Comparison of ENCODE assay signal across 21 cellular contexts in genomic region chr17:81279278-81280073, GRCh38. TPM values are rescaled to one million over a fixed set of nuclear protein-coding genes. Genes with fewer than 3 reads are reported as not detected.
DNase-seq lines count a peak whose midpoint lies in the region; ATAC-seq and TF ChIP-seq lines count a peak whose summit lies in the region.
"Had no signal": no experiment of that assay in that cellular context is flagged by ENCODE, and none has a peak within 500 bp of the region (broad histone marks: within the 10 kb centered on the region; RNA-seq: fewer than 3 reads in every experiment).

No MANE protein-coding gene starts in this region.

- 96% methylated on average over 41 of the region's 41 CpGs for WGBS in right cardiac atrium
- WGBS in endodermal cell (ENCODE audit: insufficient coverage in 1 of 2, insufficient read length in 1 of 2), 2 experiments, result 92 to 94% methylated on average over 36 to 41 of the region's 41 CpGs

- no peaks in the 10 kb centered on the region for H3K4me1 Mint-ChIP-seq in endodermal cell

- H3K27ac ChIP-seq in right cardiac atrium (ENCODE audit: low read length) (no peak overlapping the region), right atrium auricular region (no peak overlapping the region), endodermal cell (ENCODE audit: low read depth, low read length) (peak overlapping the region; percentile 24), stomach smooth muscle (ENCODE audit: low read length) (peak overlapping the region; percentile 88)

- H3K27me3 Mint-ChIP-seq in endodermal cell (ENCODE audit: insufficient read depth), result no peaks in the 10 kb centered on the region
- H3K27me3 Mint-ChIP-seq: IgD-negative memory B cell had no signal

- TF ChIP-seq CTCF in right atrium auricular region (IDR thresholded peaks at IDR 0.05), result no peak
- no peak for TF ChIP-seq CTCF in endodermal cell (conservative IDR thresholded peaks at IDR 0.05)

- peaks cover 43% of the 10 kb centered on the region for H3K36me3 Mint-ChIP-seq in endodermal cell (ENCODE audit: low read depth)

- ATAC-seq in right cardiac atrium, result no peak
- ATAC-seq: CD8-positive, alpha-beta T cell; HCT116 had no signal

- H3K9ac ChIP-seq in endodermal cell (ENCODE audit: extremely low read depth, low read length, poor library complexity, severe bottlenecking) (no peak overlapping the region), stomach smooth muscle (ENCODE audit: low read length in 2 of 2) (peak overlapping the region in 1 of 2 donors; percentile 36)

- no peaks in the 10 kb centered on the region for H3K9me3 ChIP-seq in right cardiac atrium (ENCODE audit: control insufficient read depth, low read length)
- no peaks in the 10 kb centered on the region for H3K9me3 ChIP-seq in right atrium auricular region
- H3K9me3 ChIP-seq in endodermal cell (ENCODE audit: control insufficient read depth, low read length), result no peaks in the 10 kb centered on the region
- no peaks in the 10 kb centered on the region for H3K9me3 ChIP-seq in stomach smooth muscle (ENCODE audit: control insufficient read depth in 2 of 2, low read length in 2 of 2)

- H3K4me1 ChIP-seq in right cardiac atrium (ENCODE audit: control insufficient read depth, insufficient read depth, low read length) (peaks cover 4% of the 10 kb centered on the region), right atrium auricular region (peaks cover 0 to 23% of the 10 kb centered on the region in 2 donors), endodermal cell (ENCODE audit: control insufficient read depth, insufficient read depth, low read length) (no peaks in the 10 kb centered on the region), stomach smooth muscle (ENCODE audit: control insufficient read depth, insufficient read depth, low read length) (peaks cover 44% of the 10 kb centered on the region)

- H3K27ac Mint-ChIP-seq in endodermal cell, result no peak overlapping the region
- H3K27ac Mint-ChIP-seq: CD8-positive, alpha-beta T cell; IgD-negative memory B cell had no signal

- no peaks in the 10 kb centered on the region for H3K9me3 Mint-ChIP-seq in endodermal cell
- H3K9me3 Mint-ChIP-seq: CD8-positive, alpha-beta T cell; IgD-negative memory B cell had no signal

- no peak overlapping the region for H3K4me3 Mint-ChIP-seq in endodermal cell
- H3K4me3 Mint-ChIP-seq: CD8-positive, alpha-beta T cell; IgD-negative memory B cell had no signal

- H3K36me3 ChIP-seq in right atrium auricular region (peaks cover 36% of the 10 kb centered on the region), endodermal cell (ENCODE audit: control insufficient read depth, insufficient read depth, low read length) (peaks cover 14% of the 10 kb centered on the region), stomach smooth muscle (ENCODE audit: control insufficient read depth in 2 of 2, insufficient read depth in 2 of 2, low read length in 2 of 2) (peaks cover 11 to 14% of the 10 kb centered on the region in 2 donors)

- DNase-seq in right cardiac atrium, result peak in 2 of 3 donors; percentile 43 to 56
- no peak for DNase-seq in right atrium auricular region (ENCODE audit: low spot score)
- DNase-seq in endodermal cell, result no peak
- DNase-seq in NCI-H187 treated with DMSO at 0.1 percent for 48 hours (lab: John Stamatoyannopoulos, UW), result no peak
- no peak for DNase-seq in activated CD4-positive, CD25-positive, alpha-beta regulatory T cell (lab: John Stamatoyannopoulos, UW)
- DNase-seq: 8988T; C1 segment of cervical spinal cord; CD8-positive, alpha-beta T cell; DMS153; GOT3; Karpas-422; MV-4-11; NCI-H1105 treated with DMSO at 0.1 percent for 48 hours; NCI-H2081 treated with DMSO at 0.1 percent for 48 hours; NCI-H2171 treated with DMSO at 0.1 percent for 48 hours; NCI-H524 treated with DMSO at 0.1 percent for 48 hours; NCI-H82; SHP77 had no signal

- intact Hi-C loops in right cardiac atrium (cut with DNase I), result no loop called here

- H3K4me3 ChIP-seq in right cardiac atrium (ENCODE audit: low read length), result no peak overlapping the region
- H3K4me3 ChIP-seq in right atrium auricular region, result no peak overlapping the region
- no peak overlapping the region for H3K4me3 ChIP-seq in endodermal cell (ENCODE audit: low read length)
- peak overlapping the region in 1 of 2 donors; percentile 58 for H3K4me3 ChIP-seq in stomach smooth muscle (ENCODE audit: low read length in 2 of 2)

- H3K27me3 ChIP-seq in right cardiac atrium (ENCODE audit: control insufficient read depth, insufficient read depth), result no peaks in the 10 kb centered on the region
- no peaks in the 10 kb centered on the region for H3K27me3 ChIP-seq in right atrium auricular region
- H3K27me3 ChIP-seq in endodermal cell (ENCODE audit: control insufficient read depth, insufficient read depth, low read length, poor library complexity, severe bottlenecking), result no peaks in the 10 kb centered on the region
- no peaks in the 10 kb centered on the region for H3K27me3 ChIP-seq in stomach smooth muscle (ENCODE audit: control insufficient read depth in 1 of 2, insufficient read depth in 2 of 2, low read length in 2 of 2)

RNA-seq across cellular contexts. Expression of gene SLC38A10, which starts 15.6 kb away (rescaled TPM):
- total RNA-seq in right cardiac atrium (10 to 100 TPM; 50.8 to 63.9 (median 53.5) TPM), right atrium auricular region (10 to 100 TPM; 46.2 to 63.4 TPM), endodermal cell (10 to 100 TPM; 60.2 to 90.3 TPM)
- polyA plus RNA-seq in right cardiac atrium, result 61.5 TPM
- polyA plus RNA-seq in endodermal cell (2013, experiment 1 of 2), result 30.6 TPM
- 33.5 TPM for polyA plus RNA-seq in endodermal cell (2013, experiment 2 of 2)

RNA-seq across cellular contexts. Expression of gene NDUFAF8, which starts 40.4 kb away (rescaled TPM):
- total RNA-seq in right cardiac atrium (10 to 100 TPM; 51.5 to 75.4 (median 62.5) TPM), right atrium auricular region (10 to 100 TPM; 53.1 to 53.5 TPM), endodermal cell (10 to 100 TPM; 42.7 to 48.7 TPM)
- polyA plus RNA-seq in right cardiac atrium, result 55.0 TPM
- 60.9 TPM for polyA plus RNA-seq in endodermal cell (2013, experiment 1 of 2)
- polyA plus RNA-seq in endodermal cell (2013, experiment 2 of 2), result 52.0 TPM

RNA-seq across cellular contexts. Expression of gene TEPSIN, which starts 40.6 kb away (rescaled TPM):
- 10 to 100 TPM; 12.5 to 17.7 (median 14.2) TPM for total RNA-seq in right cardiac atrium
- 12.6 TPM for polyA plus RNA-seq in right cardiac atrium
- total RNA-seq in right atrium auricular region, result 10 to 100 TPM; 12.3 to 14.3 TPM
- total RNA-seq in endodermal cell, result 10 to 100 TPM; 30.0 to 45.0 TPM
- polyA plus RNA-seq in endodermal cell (2013, experiment 1 of 2), result 24.6 TPM
- 21.1 TPM for polyA plus RNA-seq in endodermal cell (2013, experiment 2 of 2)

RNA-seq across cellular contexts. Expression of gene CEP131, which starts 56.7 kb away (rescaled TPM):
- total RNA-seq in right cardiac atrium, result 1 to 10 TPM; 4.6 to 5.9 (median 5.2) TPM
- 7.4 TPM for polyA plus RNA-seq in right cardiac atrium
- 1 to 10 TPM; 5.5 to 6.2 TPM for total RNA-seq in right atrium auricular region
- total RNA-seq in endodermal cell, result 10 to 100 TPM; 23.2 to 28.0 TPM
- 30.3 TPM for polyA plus RNA-seq in endodermal cell (2013, experiment 1 of 2)
- polyA plus RNA-seq in endodermal cell (2013, experiment 2 of 2), result 24.0 TPM

Comparison
In these comparisons a context has a peak if more than half of its experiments do, and no peak if none do; other contexts are left out.
1. DNase-seq: peak in right cardiac atrium (2 of 3); none in right atrium auricular region (single experiment), endodermal cell (single experiment), NCI-H187 treated with DMSO at 0.1 percent for 48 hours (single experiment) and activated CD4-positive, CD25-positive, alpha-beta regulatory T cell (0 of 4).
2. H3K27ac ChIP-seq: peak in endodermal cell (single experiment) and stomach smooth muscle (single experiment); none in right cardiac atrium (single experiment) and right atrium auricular region (0 of 2).